1 cellular context compared by ENCODE assay signal in the genomic region with DNA sequence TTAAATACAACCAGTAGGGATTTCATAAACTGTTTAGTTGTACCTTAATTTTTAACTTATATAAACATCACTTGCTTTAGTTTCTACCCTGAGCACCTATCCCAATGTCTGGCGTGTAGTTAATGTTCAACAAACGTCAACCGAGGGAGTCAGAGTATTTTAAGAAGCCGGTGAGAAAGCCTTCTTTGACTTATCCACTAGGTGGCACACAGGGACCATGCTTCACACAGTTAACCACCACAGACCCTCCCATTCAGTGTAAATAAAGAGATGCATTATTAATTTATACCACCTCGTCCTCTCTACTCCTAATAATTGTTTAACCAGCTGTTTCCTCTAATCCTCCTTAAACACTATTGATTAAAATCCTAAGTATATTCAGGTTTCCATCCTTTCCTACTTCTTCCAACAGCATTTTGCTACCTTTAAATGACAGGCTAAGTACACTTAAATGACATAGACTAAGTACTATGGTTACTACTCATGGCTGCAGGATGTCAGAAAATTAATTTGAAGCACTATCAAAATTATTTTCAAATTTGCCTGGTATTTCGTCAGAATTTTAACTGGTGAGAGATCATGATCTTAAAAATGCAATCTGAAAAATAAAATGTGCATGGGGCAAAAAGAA.
TF ChIP-seq lines count a peak whose summit lies in the region.

No MANE protein-coding gene starts in this region.

TF ChIP-seq in SK-N-SH treated with all-trans-retinoic acid at 6 μM for 48 hours, 23 proteins besides CTCF, POLR2A, EP300 and RAD21 (continued from another document):
- TF ChIP-seq, protein P1, sequence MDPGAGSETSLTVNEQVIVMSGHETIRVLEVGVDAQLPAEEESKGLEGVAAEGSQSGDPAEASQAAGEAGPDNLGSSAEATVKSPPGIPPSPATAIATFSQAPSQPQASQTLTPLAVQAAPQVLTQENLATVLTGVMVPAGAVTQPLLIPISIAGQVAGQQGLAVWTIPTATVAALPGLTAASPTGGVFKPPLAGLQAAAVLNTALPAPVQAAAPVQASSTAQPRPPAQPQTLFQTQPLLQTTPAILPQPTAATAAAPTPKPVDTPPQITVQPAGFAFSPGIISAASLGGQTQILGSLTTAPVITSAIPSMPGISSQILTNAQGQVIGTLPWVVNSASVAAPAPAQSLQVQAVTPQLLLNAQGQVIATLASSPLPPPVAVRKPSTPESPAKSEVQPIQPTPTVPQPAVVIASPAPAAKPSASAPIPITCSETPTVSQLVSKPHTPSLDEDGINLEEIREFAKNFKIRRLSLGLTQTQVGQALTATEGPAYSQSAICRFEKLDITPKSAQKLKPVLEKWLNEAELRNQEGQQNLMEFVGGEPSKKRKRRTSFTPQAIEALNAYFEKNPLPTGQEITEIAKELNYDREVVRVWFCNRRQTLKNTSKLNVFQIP (CRISPR knock-in tag; IDR thresholded peaks at IDR 0.05; ENCODE audit: borderline replicate concordance, low read depth) = no peak
- TF ChIP-seq ESRRG (CRISPR knock-in tag; IDR thresholded peaks at IDR 0.05) (no peak), ZFP30 (CRISPR knock-in tag; IDR thresholded peaks at IDR 0.05) (no peak), ZC3H10 (CRISPR knock-in tag; IDR thresholded peaks at IDR 0.05) (no peak), ZNF8 (CRISPR knock-in tag; IDR thresholded peaks at IDR 0.05) (no peak), BACH2 (CRISPR knock-in tag; IDR thresholded peaks at IDR 0.05; ENCODE audit: borderline replicate concordance) (no peak), GLIS3 (CRISPR knock-in tag; IDR thresholded peaks at IDR 0.05) (no peak), CSDC2 (CRISPR knock-in tag; IDR thresholded peaks at IDR 0.05) (no peak), TCF4 (CRISPR knock-in tag; IDR thresholded peaks at IDR 0.05; ENCODE audit: borderline replicate concordance) (no peak), PPARA (CRISPR knock-in tag; IDR thresholded peaks at IDR 0.05; ENCODE audit: borderline replicate concordance) (no peak), ZNF565 (CRISPR knock-in tag; conservative IDR thresholded peaks at IDR 0.05; ENCODE audit: low read depth) (no peak)
